7 cellular contexts compared by ENCODE assay signal in genomic region chr15:31197497-31198414, GRCh38.
DNase-seq lines count a peak whose midpoint lies in the region; ATAC-seq, FAIRE-seq and TF ChIP-seq lines count a peak whose summit lies in the region.

No MANE protein-coding gene starts in this region.

- intact Hi-C loops in adrenal gland (cut with DNase I): no loop called here

- H3K27ac ChIP-seq in hepatocyte (no peak overlapping the region), adrenal gland (no peak overlapping the region)

- H3K4me1 ChIP-seq in hepatocyte (ENCODE audit: insufficient read depth) (no peaks in the 10 kb centered on the region), adrenal gland (replicated peaks in 1 of 2) (no peaks in the 10 kb centered on the region)

- no peak for ATAC-seq in esophagus mucosa

- H3K79me2 ChIP-seq in hepatocyte: no peaks in the 10 kb centered on the region

- H3K9me2 ChIP-seq in hepatocyte (replicated peaks; ENCODE audit: insufficient read depth): no peaks in the 10 kb centered on the region

- TF ChIP-seq CTCF in hepatocyte (IDR thresholded peaks at IDR 0.05; ENCODE audit: poor library complexity) (peak; percentile 51), adrenal gland (IDR thresholded peaks at IDR 0.05) (peak in 2 of 6 experiments; percentile 35 to 36)

- FAIRE-seq in GM12891 (lab: Jason Lieb, UNC): peak; percentile 41

- H4K20me1 ChIP-seq in hepatocyte (ENCODE audit: insufficient read depth, poor library complexity, severe bottlenecking): no peaks in the 10 kb centered on the region

- no peak for DNase-seq in GM12891 (ENCODE audit: insufficient read length, low spot score)
- DNase-seq in MV-4-11 (lab: John Stamatoyannopoulos, UW): peak; percentile 14
- peak; percentile 20 for DNase-seq in activated gamma-delta T cell (lab: John Stamatoyannopoulos, UW)
- peak; percentile 54 for DNase-seq in hepatocyte (ENCODE audit: low spot score)
- peak; percentile 73 for DNase-seq in stimulated activated CD8-positive, alpha-beta memory T cell treated with anti-CD3 and anti-CD28 coated beads, Interleukin-4, amount 100 ng/mL, for 48 hours
- DNase-seq in adrenal gland: no peak

- H2AFZ ChIP-seq in hepatocyte: no peak overlapping the region

- H3K4me3 ChIP-seq in hepatocyte: no peak overlapping the region
- H3K4me3 ChIP-seq in adrenal gland: no peak overlapping the region

- 56% methylated on average over 15 of the region's 15 CpGs for WGBS in hepatocyte (ENCODE audit: low lambda C conversion rate, missing lambda C conversion rate)
- 52 to 60% (median 54%) methylated on average over 14 to 15 of the region's 15 CpGs for WGBS in adrenal gland, 4 donors

- no peak overlapping the region for H3K4me2 ChIP-seq in hepatocyte

- H3K9me3 ChIP-seq in hepatocyte (ENCODE audit: low read depth) (no peaks in the 10 kb centered on the region), adrenal gland (replicated peaks in 1 of 3) (no peaks in the 10 kb centered on the region)

- no peaks in the 10 kb centered on the region for H3K27me3 ChIP-seq in hepatocyte
- no peaks in the 10 kb centered on the region for H3K27me3 ChIP-seq in adrenal gland

- TF ChIP-seq POLR2A in GM12891 (IDR thresholded peaks at IDR 0.05; ENCODE audit: low read depth, low read length) (no peak), adrenal gland (IDR thresholded peaks at IDR 0.05) (no peak)

- H3K36me3 ChIP-seq in hepatocyte (replicated peaks; ENCODE audit: insufficient read depth, low read depth) (no peaks in the 10 kb centered on the region), adrenal gland (replicated peaks in 1 of 2) (no peaks in the 10 kb centered on the region)

TF ChIP-seq in GM12891, 5 proteins besides CTCF, POLR2A, EP300 and RAD21:
- TF ChIP-seq TAF1 (IDR thresholded peaks at IDR 0.05; ENCODE audit: low read depth, low read length): no peak
- TF ChIP-seq POLR2AphosphoS5 (IDR thresholded peaks at IDR 0.05; ENCODE audit: low read depth, low read length): no peak
- no peak for TF ChIP-seq SPI1 (IDR thresholded peaks at IDR 0.05; ENCODE audit: low read depth, low read length)
- TF ChIP-seq POU2F2 (IDR thresholded peaks at IDR 0.05; ENCODE audit: low read depth, low read length): no peak; the same call in 1 of the 2 replicates
- no peak for TF ChIP-seq PAX5 (IDR thresholded peaks at IDR 0.05; ENCODE audit: insufficient read depth, low read length, severe bottlenecking)

Comparison
In these comparisons a context has a peak if more than half of its experiments do, and no peak if none do; other contexts are left out.
1. DNase-seq: peak in MV-4-11 (single experiment), activated gamma-delta T cell (single experiment), hepatocyte (single experiment) and stimulated activated CD8-positive, alpha-beta memory T cell treated with anti-CD3 and anti-CD28 coated beads, Interleukin-4, amount 100 ng/mL, for 48 hours (single experiment); none in GM12891 (single experiment) and adrenal gland (0 of 7).